ENCODE assay signal across 1 cellular context in the genomic region with DNA sequence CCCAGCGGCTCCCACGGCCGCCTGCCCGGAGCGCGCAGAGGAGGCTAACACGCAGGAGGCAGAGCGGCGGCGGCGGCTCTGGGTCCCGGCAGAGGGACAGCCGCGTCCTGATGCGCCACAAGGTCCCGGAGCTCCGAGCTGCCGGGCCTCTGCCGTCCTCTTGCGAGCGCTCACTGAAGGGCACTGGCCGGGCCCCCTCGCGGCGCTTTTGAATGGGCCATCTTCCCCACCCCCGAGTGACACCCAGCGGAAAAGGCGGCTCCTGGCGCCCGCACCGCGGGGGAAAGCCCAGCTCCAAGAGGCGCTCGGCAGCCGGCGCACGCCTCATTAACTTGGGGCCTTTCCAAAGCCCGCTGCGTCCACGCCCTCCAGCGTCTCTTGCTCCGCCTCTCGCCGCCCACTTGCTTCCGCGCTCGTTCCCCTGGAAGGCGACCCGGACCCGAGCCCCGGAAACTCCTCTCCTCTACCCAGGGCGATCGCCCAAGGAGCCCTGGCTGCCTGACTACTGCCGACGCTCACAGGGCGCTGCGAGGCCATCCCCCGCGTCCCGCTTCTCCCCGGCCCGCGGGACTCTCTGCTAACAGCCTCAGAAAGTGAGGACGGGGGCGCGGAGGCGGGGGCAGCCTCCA.
A peak's percentile ranks its signal among the peaks of the same experiment; 100 is the strongest.
TF ChIP-seq lines count a peak whose summit lies in the region.

A gene (minus strand): TSS at position 363 of the 629 bp plus-strand sequence.

TF ChIP-seq in HepG2, 621 proteins besides CTCF, POLR2A, EP300 and RAD21 (continued from another document and continues in another):
- no peak for TF ChIP-seq PHF20 (CRISPR knock-in tag; IDR thresholded peaks at IDR 0.05)
- TF ChIP-seq, protein P1, sequence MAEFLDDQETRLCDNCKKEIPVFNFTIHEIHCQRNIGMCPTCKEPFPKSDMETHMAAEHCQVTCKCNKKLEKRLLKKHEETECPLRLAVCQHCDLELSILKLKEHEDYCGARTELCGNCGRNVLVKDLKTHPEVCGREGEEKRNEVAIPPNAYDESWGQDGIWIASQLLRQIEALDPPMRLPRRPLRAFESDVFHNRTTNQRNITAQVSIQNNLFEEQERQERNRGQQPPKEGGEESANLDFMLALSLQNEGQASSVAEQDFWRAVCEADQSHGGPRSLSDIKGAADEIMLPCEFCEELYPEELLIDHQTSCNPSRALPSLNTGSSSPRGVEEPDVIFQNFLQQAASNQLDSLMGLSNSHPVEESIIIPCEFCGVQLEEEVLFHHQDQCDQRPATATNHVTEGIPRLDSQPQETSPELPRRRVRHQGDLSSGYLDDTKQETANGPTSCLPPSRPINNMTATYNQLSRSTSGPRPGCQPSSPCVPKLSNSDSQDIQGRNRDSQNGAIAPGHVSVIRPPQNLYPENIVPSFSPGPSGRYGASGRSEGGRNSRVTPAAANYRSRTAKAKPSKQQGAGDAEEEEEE (CRISPR knock-in tag; IDR thresholded peaks at IDR 0.05; ENCODE audit: borderline replicate concordance) = no peak
- TF ChIP-seq, protein P2, sequence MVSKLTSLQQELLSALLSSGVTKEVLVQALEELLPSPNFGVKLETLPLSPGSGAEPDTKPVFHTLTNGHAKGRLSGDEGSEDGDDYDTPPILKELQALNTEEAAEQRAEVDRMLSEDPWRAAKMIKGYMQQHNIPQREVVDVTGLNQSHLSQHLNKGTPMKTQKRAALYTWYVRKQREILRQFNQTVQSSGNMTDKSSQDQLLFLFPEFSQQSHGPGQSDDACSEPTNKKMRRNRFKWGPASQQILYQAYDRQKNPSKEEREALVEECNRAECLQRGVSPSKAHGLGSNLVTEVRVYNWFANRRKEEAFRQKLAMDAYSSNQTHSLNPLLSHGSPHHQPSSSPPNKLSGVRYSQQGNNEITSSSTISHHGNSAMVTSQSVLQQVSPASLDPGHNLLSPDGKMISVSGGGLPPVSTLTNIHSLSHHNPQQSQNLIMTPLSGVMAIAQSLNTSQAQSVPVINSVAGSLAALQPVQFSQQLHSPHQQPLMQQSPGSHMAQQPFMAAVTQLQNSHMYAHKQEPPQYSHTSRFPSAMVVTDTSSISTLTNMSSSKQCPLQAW (CRISPR knock-in tag; IDR thresholded peaks at IDR 0.05) = peak; percentile 74
- no peak for TF ChIP-seq HMGA1 (CRISPR knock-in tag; conservative IDR thresholded peaks at IDR 0.05)
- TF ChIP-seq PHF5A (CRISPR knock-in tag; IDR thresholded peaks at IDR 0.05; ENCODE audit: low read depth, unreplicated experiment) = no peak
- TF ChIP-seq, protein P3, sequence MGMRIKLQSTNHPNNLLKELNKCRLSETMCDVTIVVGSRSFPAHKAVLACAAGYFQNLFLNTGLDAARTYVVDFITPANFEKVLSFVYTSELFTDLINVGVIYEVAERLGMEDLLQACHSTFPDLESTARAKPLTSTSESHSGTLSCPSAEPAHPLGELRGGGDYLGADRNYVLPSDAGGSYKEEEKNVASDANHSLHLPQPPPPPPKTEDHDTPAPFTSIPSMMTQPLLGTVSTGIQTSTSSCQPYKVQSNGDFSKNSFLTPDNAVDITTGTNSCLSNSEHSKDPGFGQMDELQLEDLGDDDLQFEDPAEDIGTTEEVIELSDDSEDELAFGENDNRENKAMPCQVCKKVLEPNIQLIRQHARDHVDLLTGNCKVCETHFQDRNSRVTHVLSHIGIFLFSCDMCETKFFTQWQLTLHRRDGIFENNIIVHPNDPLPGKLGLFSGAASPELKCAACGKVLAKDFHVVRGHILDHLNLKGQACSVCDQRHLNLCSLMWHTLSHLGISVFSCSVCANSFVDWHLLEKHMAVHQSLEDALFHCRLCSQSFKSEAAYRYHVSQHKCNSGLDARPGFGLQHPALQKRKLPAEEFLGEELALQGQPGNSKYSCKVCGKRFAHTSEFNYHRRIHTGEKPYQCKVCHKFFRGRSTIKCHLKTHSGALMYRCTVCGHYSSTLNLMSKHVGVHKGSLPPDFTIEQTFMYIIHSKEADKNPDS (CRISPR knock-in tag; IDR thresholded peaks at IDR 0.05) = no peak
- no peak for TF ChIP-seq ZNF282 (IDR thresholded peaks at IDR 0.05; ENCODE audit: partially characterized antibody)
- TF ChIP-seq ZNF101 (CRISPR knock-in tag; IDR thresholded peaks at IDR 0.05; ENCODE audit: borderline replicate concordance, low read depth) = no peak
- peak; percentile 66 for TF ChIP-seq ZC3H13 (CRISPR knock-in tag; IDR thresholded peaks at IDR 0.05)
- peak; percentile 42 for TF ChIP-seq ZNF768 (CRISPR knock-in tag; IDR thresholded peaks at IDR 0.05)
- peak; percentile 51 for TF ChIP-seq ZNF274 (CRISPR knock-in tag; IDR thresholded peaks at IDR 0.05)
- TF ChIP-seq, protein P4, sequence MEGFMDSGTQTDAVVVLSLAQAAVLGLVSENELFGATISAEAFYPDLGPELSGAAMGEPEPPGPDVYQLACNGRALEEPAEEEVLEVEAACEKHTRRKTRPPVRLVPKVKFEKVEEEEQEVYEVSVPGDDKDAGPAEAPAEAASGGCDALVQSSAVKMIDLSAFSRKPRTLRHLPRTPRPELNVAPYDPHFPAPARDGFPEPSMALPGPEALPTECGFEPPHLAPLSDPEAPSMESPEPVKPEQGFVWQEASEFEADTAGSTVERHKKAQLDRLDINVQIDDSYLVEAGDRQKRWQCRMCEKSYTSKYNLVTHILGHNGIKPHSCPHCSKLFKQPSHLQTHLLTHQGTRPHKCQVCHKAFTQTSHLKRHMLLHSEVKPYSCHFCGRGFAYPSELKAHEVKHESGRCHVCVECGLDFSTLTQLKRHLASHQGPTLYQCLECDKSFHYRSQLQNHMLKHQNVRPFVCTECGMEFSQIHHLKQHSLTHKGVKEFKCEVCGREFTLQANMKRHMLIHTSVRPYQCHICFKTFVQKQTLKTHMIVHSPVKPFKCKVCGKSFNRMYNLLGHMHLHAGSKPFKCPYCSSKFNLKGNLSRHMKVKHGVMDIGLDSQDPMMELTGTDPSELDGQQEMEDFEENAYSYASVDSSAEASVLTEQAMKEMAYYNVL (CRISPR knock-in tag; IDR thresholded peaks at IDR 0.05; ENCODE audit: borderline replicate concordance) = no peak; the same call in 1 of the 2 replicates
- TF ChIP-seq PRPF4 (IDR thresholded peaks at IDR 0.05; ENCODE audit: low read depth, low read length, poor library complexity, severe bottlenecking) = no peak
- peak; percentile 66; the same call in 1 of the 2 replicates for TF ChIP-seq HDAC1 (CRISPR knock-in tag; IDR thresholded peaks at IDR 0.05)
- TF ChIP-seq ZNF703 (CRISPR knock-in tag; IDR thresholded peaks at IDR 0.05; ENCODE audit: borderline replicate concordance) = peak; percentile 86; the same call in 1 of the 2 replicates
- no peak for TF ChIP-seq CAMTA2 (CRISPR knock-in tag; IDR thresholded peaks at IDR 0.05; ENCODE audit: borderline replicate concordance)
- TF ChIP-seq ZFP36L1 (CRISPR knock-in tag; IDR thresholded peaks at IDR 0.05) = peak; percentile 90
- TF ChIP-seq ZNF430 (CRISPR knock-in tag; IDR thresholded peaks at IDR 0.05) = peak; percentile 57; the same call in 1 of the 2 replicates
- no peak; the same call in none of the 2 replicates for TF ChIP-seq ZNF205 (CRISPR knock-in tag; IDR thresholded peaks at IDR 0.05)
- peak; percentile 92 for TF ChIP-seq ZMYM4 (CRISPR knock-in tag; IDR thresholded peaks at IDR 0.05)
- peak; percentile 81; the same call in 1 of the 2 replicates for TF ChIP-seq POLR2AphosphoS2 (IDR thresholded peaks at IDR 0.05; ENCODE audit: low read depth, low read length)
- no peak for TF ChIP-seq ZC3H4 (CRISPR knock-in tag; IDR thresholded peaks at IDR 0.05; ENCODE audit: borderline replicate concordance)
- TF ChIP-seq ZNF3 (CRISPR knock-in tag; IDR thresholded peaks at IDR 0.05) = no peak
- TF ChIP-seq HNRNPK (IDR thresholded peaks at IDR 0.05; ENCODE audit: low read depth, low read length, poor library complexity, severe bottlenecking) = no peak
- no peak for TF ChIP-seq ZNF83 (CRISPR knock-in tag; IDR thresholded peaks at IDR 0.05; ENCODE audit: borderline replicate concordance)
- peak; percentile 58; the same call in 1 of the 2 replicates for TF ChIP-seq HDAC2 (CRISPR knock-in tag; IDR thresholded peaks at IDR 0.05)
- 0 out of 2 replicates have a peak, but pooled peaks have one; percentile 68 for TF ChIP-seq MAF1 (CRISPR knock-in tag; IDR thresholded peaks at IDR 0.05; ENCODE audit: borderline replicate concordance)
- TF ChIP-seq TBP (CRISPR knock-in tag; IDR thresholded peaks at IDR 0.05) = no peak
- TF ChIP-seq RNF2 (conservative IDR thresholded peaks at IDR 0.05; ENCODE audit: low read depth) = no peak
- TF ChIP-seq RFXANK (CRISPR knock-in tag; IDR thresholded peaks at IDR 0.05) = no peak
- TF ChIP-seq ZNF7 (CRISPR knock-in tag; IDR thresholded peaks at IDR 0.05) = no peak
- no peak for TF ChIP-seq HCFC1 (IDR thresholded peaks at IDR 0.05; ENCODE audit: low read depth, low read length)
- TF ChIP-seq KLF9 (CRISPR knock-in tag; IDR thresholded peaks at IDR 0.05; ENCODE audit: low read depth) = peak; percentile 77; the same call in 1 of the 2 replicates
- TF ChIP-seq, protein P5, sequence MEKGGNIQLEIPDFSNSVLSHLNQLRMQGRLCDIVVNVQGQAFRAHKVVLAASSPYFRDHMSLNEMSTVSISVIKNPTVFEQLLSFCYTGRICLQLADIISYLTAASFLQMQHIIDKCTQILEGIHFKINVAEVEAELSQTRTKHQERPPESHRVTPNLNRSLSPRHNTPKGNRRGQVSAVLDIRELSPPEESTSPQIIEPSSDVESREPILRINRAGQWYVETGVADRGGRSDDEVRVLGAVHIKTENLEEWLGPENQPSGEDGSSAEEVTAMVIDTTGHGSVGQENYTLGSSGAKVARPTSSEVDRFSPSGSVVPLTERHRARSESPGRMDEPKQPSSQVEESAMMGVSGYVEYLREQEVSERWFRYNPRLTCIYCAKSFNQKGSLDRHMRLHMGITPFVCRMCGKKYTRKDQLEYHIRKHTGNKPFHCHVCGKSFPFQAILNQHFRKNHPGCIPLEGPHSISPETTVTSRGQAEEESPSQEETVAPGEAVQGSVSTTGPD (CRISPR knock-in tag; IDR thresholded peaks at IDR 0.05) = peak; percentile 59; the same call in 1 of the 2 replicates
- 0 out of 2 replicates have a peak, but pooled peaks have one; percentile 32 for TF ChIP-seq RELA (CRISPR knock-in tag; IDR thresholded peaks at IDR 0.05)
- no peak; the same call in 1 of the 2 replicates for TF ChIP-seq ESRRA (CRISPR knock-in tag; IDR thresholded peaks at IDR 0.05; ENCODE audit: low read depth)
- TF ChIP-seq, protein P6, sequence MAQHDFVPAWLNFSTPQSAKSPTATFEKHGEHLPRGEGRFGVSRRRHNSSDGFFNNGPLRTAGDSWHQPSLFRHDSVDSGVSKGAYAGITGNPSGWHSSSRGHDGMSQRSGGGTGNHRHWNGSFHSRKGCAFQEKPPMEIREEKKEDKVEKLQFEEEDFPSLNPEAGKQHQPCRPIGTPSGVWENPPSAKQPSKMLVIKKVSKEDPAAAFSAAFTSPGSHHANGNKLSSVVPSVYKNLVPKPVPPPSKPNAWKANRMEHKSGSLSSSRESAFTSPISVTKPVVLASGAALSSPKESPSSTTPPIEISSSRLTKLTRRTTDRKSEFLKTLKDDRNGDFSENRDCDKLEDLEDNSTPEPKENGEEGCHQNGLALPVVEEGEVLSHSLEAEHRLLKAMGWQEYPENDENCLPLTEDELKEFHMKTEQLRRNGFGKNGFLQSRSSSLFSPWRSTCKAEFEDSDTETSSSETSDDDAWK (CRISPR knock-in tag; IDR thresholded peaks at IDR 0.05) = no peak
- TF ChIP-seq, protein P7, sequence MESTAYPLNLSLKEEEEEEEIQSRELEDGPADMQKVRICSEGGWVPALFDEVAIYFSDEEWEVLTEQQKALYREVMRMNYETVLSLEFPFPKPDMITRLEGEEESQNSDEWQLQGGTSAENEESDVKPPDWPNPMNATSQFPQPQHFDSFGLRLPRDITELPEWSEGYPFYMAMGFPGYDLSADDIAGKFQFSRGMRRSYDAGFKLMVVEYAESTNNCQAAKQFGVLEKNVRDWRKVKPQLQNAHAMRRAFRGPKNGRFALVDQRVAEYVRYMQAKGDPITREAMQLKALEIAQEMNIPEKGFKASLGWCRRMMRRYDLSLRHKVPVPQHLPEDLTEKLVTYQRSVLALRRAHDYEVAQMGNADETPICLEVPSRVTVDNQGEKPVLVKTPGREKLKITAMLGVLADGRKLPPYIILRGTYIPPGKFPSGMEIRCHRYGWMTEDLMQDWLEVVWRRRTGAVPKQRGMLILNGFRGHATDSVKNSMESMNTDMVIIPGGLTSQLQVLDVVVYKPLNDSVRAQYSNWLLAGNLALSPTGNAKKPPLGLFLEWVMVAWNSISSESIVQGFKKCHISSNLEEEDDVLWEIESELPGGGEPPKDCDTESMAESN (CRISPR knock-in tag; conservative IDR thresholded peaks at IDR 0.05) = peak; percentile 60
- TF ChIP-seq, protein P8, sequence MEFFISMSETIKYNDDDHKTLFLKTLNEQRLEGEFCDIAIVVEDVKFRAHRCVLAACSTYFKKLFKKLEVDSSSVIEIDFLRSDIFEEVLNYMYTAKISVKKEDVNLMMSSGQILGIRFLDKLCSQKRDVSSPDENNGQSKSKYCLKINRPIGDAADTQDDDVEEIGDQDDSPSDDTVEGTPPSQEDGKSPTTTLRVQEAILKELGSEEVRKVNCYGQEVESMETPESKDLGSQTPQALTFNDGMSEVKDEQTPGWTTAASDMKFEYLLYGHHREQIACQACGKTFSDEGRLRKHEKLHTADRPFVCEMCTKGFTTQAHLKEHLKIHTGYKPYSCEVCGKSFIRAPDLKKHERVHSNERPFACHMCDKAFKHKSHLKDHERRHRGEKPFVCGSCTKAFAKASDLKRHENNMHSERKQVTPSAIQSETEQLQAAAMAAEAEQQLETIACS (CRISPR knock-in tag; IDR thresholded peaks at IDR 0.05) = no peak; the same call in 1 of the 2 replicates
- 0 out of 2 replicates have a peak, but pooled peaks have one; percentile 9 for TF ChIP-seq SOX13 (IDR thresholded peaks at IDR 0.05)
- TF ChIP-seq SOX13 (CRISPR knock-in tag; conservative IDR thresholded peaks at IDR 0.05 in 1 of 2, IDR thresholded peaks at IDR 0.05 in 1 of 2) = peak in 1 of 2 experiments; percentile 80; a peak in 2 of 4 replicates
- TF ChIP-seq, protein P9, sequence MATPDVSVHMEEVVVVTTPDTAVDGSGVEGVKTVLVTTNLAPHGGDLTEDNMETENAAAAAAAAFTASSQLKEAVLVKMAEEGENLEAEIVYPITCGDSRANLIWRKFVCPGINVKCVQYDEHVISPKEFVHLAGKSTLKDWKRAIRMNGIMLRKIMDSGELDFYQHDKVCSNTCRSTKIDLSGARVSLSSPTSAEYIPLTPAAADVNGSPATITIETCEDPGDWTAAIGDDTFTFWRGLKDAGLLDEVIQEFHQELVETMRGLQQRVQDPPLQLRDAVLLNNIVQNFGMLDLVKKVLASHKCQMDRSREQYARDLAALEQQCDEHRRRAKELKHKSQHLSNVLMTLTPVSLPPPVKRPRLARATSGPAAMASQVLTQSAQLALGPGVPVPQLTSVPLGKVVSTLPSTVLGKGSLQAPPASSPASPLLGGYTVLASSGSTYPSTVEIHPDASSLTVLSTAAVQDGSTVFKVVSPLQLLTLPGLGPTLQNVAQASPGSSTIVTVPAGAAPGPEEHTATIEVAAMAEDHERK (CRISPR knock-in tag; IDR thresholded peaks at IDR 0.05; ENCODE audit: low read depth) = 0 out of 2 replicates have a peak, but pooled peaks have one; percentile 42
- TF ChIP-seq CBFB (CRISPR knock-in tag; IDR thresholded peaks at IDR 0.05) = no peak; the same call in none of the 2 replicates
- peak; percentile 62 for TF ChIP-seq THAP11 (CRISPR knock-in tag; IDR thresholded peaks at IDR 0.05)
- TF ChIP-seq HDAC6 (IDR thresholded peaks at IDR 0.05; ENCODE audit: low read depth, low read length) = no peak
- peak; percentile 97 for TF ChIP-seq PRMT3 (CRISPR knock-in tag; IDR thresholded peaks at IDR 0.05; ENCODE audit: borderline replicate concordance, low read depth)
- TF ChIP-seq ATF7 (IDR thresholded peaks at IDR 0.05) = no peak
- no peak for TF ChIP-seq ATF7 (CRISPR knock-in tag; IDR thresholded peaks at IDR 0.05)
- TF ChIP-seq ZNF136 (CRISPR knock-in tag; IDR thresholded peaks at IDR 0.05; ENCODE audit: low read depth) = 0 out of 2 replicates have a peak, but pooled peaks have one; percentile 65
- TF ChIP-seq FOXP1 (IDR thresholded peaks at IDR 0.05) = no peak
- TF ChIP-seq FOXP1 (CRISPR knock-in tag; IDR thresholded peaks at IDR 0.05) = no peak
- peak; percentile 87 for TF ChIP-seq ZNF766 (CRISPR knock-in tag; IDR thresholded peaks at IDR 0.05; ENCODE audit: borderline replicate concordance)
